ENCODE assay signal across 21 cellular contexts in genomic region chr1:153100241-153100640, GRCh38. TPM values are rescaled to one million over a fixed set of nuclear protein-coding genes. Genes with fewer than 3 reads are reported as not detected.
A peak's percentile ranks its signal among the peaks of the same experiment; 100 is the strongest.
DNase-seq lines count a peak whose midpoint lies in the region; ATAC-seq and TF ChIP-seq lines count a peak whose summit lies in the region.
"Had no signal": no experiment of that assay in that cellular context is flagged by ENCODE, and none has a peak within 500 bp of the region (broad histone marks: within the 10 kb centered on the region; RNA-seq: fewer than 3 reads in every experiment).

No MANE protein-coding gene starts in this region.

- DNase-seq in A172 (ENCODE audit: low spot score): peak; percentile 64
- peak; percentile 82 for DNase-seq in HS-5 (ENCODE audit: low read depth)
- peak; percentile 40 for DNase-seq in fibroblast of pulmonary artery (ENCODE audit: low read depth)
- no peak for DNase-seq in activated CD4-positive, alpha-beta memory T cell treated with anti-CD3 and anti-CD28 coated beads for 36 hours
- no peak for DNase-seq in GM19238 (ENCODE audit: insufficient read length, low spot score)
- DNase-seq in dorsolateral prefrontal cortex: no peak
- DNase-seq: 8988T; activated T-cell treated with anti-CD3 and anti-CD28 coated beads, Interleukin-2, amount 50 U/mL, for 1 hour; DMS79 treated with DMSO at 0.1 percent for 48 hours; effector CD4-positive, alpha-beta T cell; left colon; NCI-H1436 treated with DMSO at 0.1 percent for 48 hours; stimulated activated CD4-positive, alpha-beta T cell treated with anti-CD3 and anti-CD28 coated beads, Interleukin-4, amount 100 ng/mL, for 4 hours had no signal

- H3K27me3 ChIP-seq in dorsolateral prefrontal cortex: peaks cover 0 to 9% (median 0%) of the 10 kb centered on the region in 45 donors

- H3K4me3 ChIP-seq in fibroblast of pulmonary artery (replicated peaks; ENCODE audit: low read depth, low read length): no peak overlapping the region
- H3K4me3 ChIP-seq in dorsolateral prefrontal cortex: no peak overlapping the region

- CTCF ChIA-PET in activated CD4-positive, alpha-beta memory T cell treated with anti-CD3 and anti-CD28 coated beads for 36 hours (lab: Charles Lee): no interaction called here

- POLR2A ChIA-PET in activated CD4-positive, alpha-beta memory T cell treated with anti-CD3 and anti-CD28 coated beads for 36 hours (lab: Charles Lee): no interaction called here

- intact Hi-C loops in activated CD4-positive, alpha-beta memory T cell treated with anti-CD3 and anti-CD28 coated beads for 36 hours (cut with micrococcal nuclease): no loop called here
- intact Hi-C loops in dorsolateral prefrontal cortex (cut with DNase I): no loop called here

- H3K27ac Mint-ChIP-seq in activated CD4-positive, alpha-beta memory T cell treated with anti-CD3 and anti-CD28 coated beads for 36 hours: no peak overlapping the region
- H3K27ac Mint-ChIP-seq: activated naive CD8-positive, alpha-beta T cell; CD14-positive monocyte had no signal

- no peaks in the 10 kb centered on the region for H3K4me1 Mint-ChIP-seq in activated CD4-positive, alpha-beta memory T cell treated with anti-CD3 and anti-CD28 coated beads for 36 hours (ENCODE audit: low read depth)
- H3K4me1 Mint-ChIP-seq: CD14-positive monocyte had no signal

- peaks cover 20% of the 10 kb centered on the region for H3K27me3 Mint-ChIP-seq in activated CD4-positive, alpha-beta memory T cell treated with anti-CD3 and anti-CD28 coated beads for 36 hours

- TF ChIP-seq CTCF in fibroblast of pulmonary artery (IDR thresholded peaks at IDR 0.05; ENCODE audit: low read length, missing control alignments) (no peak), dorsolateral prefrontal cortex (IDR thresholded peaks at IDR 0.05 in 54 of 56, conservative IDR thresholded peaks at IDR 0.05 in 2 of 56; ENCODE audit: low read depth in 1 of 56, partially characterized antibody in 56 of 56) (no peak)

- ATAC-seq in SK-N-SH treated with all-trans-retinoic acid at 6 μM for 48 hours (peak; percentile 22; the same call in 1 of the 3 replicates), HG02970 (IDR thresholded peaks at IDR 0.05; ENCODE audit: low FRiP score, unreplicated experiment) (no peak)
- ATAC-seq: left colon had no signal

- no peaks in the 10 kb centered on the region for H3K9me3 Mint-ChIP-seq in activated CD4-positive, alpha-beta memory T cell treated with anti-CD3 and anti-CD28 coated beads for 36 hours

- H3K27ac ChIP-seq in dorsolateral prefrontal cortex: no peak overlapping the region

- H3K36me3 Mint-ChIP-seq in activated CD4-positive, alpha-beta memory T cell treated with anti-CD3 and anti-CD28 coated beads for 36 hours: no peaks in the 10 kb centered on the region
- H3K36me3 Mint-ChIP-seq: activated naive CD8-positive, alpha-beta T cell; CD14-positive monocyte had no signal

- H3K4me3 Mint-ChIP-seq in activated CD4-positive, alpha-beta memory T cell treated with anti-CD3 and anti-CD28 coated beads for 36 hours: no peak overlapping the region
- H3K4me3 Mint-ChIP-seq: activated naive CD8-positive, alpha-beta T cell; CD14-positive monocyte had no signal

TF ChIP-seq in SK-N-SH treated with all-trans-retinoic acid at 6 μM for 48 hours, 23 proteins besides CTCF, POLR2A, EP300 and RAD21 (continues in another document):
- TF ChIP-seq PATZ1 (CRISPR knock-in tag; IDR thresholded peaks at IDR 0.05; ENCODE audit: borderline replicate concordance) (no peak), BACH2 (CRISPR knock-in tag; IDR thresholded peaks at IDR 0.05; ENCODE audit: borderline replicate concordance) (no peak), TSHZ2 (CRISPR knock-in tag; IDR thresholded peaks at IDR 0.05) (no peak), CSDC2 (CRISPR knock-in tag; IDR thresholded peaks at IDR 0.05) (no peak), POU6F1 (CRISPR knock-in tag; IDR thresholded peaks at IDR 0.05; ENCODE audit: borderline replicate concordance, low read depth) (no peak), CREB5 (CRISPR knock-in tag; IDR thresholded peaks at IDR 0.05; ENCODE audit: low read depth) (no peak), TCF4 (CRISPR knock-in tag; IDR thresholded peaks at IDR 0.05; ENCODE audit: borderline replicate concordance) (no peak), ESRRG (CRISPR knock-in tag; IDR thresholded peaks at IDR 0.05) (no peak), PPARA (CRISPR knock-in tag; IDR thresholded peaks at IDR 0.05; ENCODE audit: borderline replicate concordance) (no peak)

RNA-seq across cellular contexts. Expression of gene SPRR2E, which starts 5.9 kb away (rescaled TPM):
- not detected in 2 replicates for total RNA-seq in A172 (2014; rRNA removed; shearing (Covaris generic))
- total RNA-seq in activated CD4-positive, alpha-beta memory T cell treated with anti-CD3 and anti-CD28 coated beads for 36 hours: not detected
- total RNA-seq in dorsolateral prefrontal cortex: not detected
- total RNA-seq: cardiac septum, fibroblast of villous mesenchyme, left colon, osteoblast, skeletal muscle tissue had no signal

RNA-seq across cellular contexts. Expression of gene SPRR2F, which starts 13.1 kb away (rescaled TPM):
- total RNA-seq in A172 (2014; rRNA removed; shearing (Covaris generic)): not detected in 2 replicates
- total RNA-seq in activated CD4-positive, alpha-beta memory T cell treated with anti-CD3 and anti-CD28 coated beads for 36 hours: not detected
- total RNA-seq in dorsolateral prefrontal cortex: not detected
- total RNA-seq: cardiac septum, fibroblast of villous mesenchyme, left colon, osteoblast, skeletal muscle tissue had no signal

RNA-seq across cellular contexts. Expression of gene SPRR2B, which starts 28.8 kb away (rescaled TPM):
- total RNA-seq in A172 (2014; rRNA removed; shearing (Covaris generic)): not detected in 2 replicates
- total RNA-seq in activated CD4-positive, alpha-beta memory T cell treated with anti-CD3 and anti-CD28 coated beads for 36 hours: not detected
- total RNA-seq in dorsolateral prefrontal cortex: not detected
- total RNA-seq: cardiac septum, fibroblast of villous mesenchyme, left colon, osteoblast, skeletal muscle tissue had no signal

RNA-seq across cellular contexts. Expression of gene SPRR2A, which starts 42.9 kb away (rescaled TPM):
- not detected in 2 replicates for total RNA-seq in A172 (2014; rRNA removed; shearing (Covaris generic))
- not detected for total RNA-seq in activated CD4-positive, alpha-beta memory T cell treated with anti-CD3 and anti-CD28 coated beads for 36 hours
- total RNA-seq in dorsolateral prefrontal cortex: not detected
- total RNA-seq: cardiac septum, fibroblast of villous mesenchyme, left colon, osteoblast, skeletal muscle tissue had no signal

RNA-seq across cellular contexts. Expression of gene SPRR2G, which starts 50.4 kb away (rescaled TPM):
- total RNA-seq in A172 (2014; rRNA removed; shearing (Covaris generic)): not detected in 2 replicates
- total RNA-seq in activated CD4-positive, alpha-beta memory T cell treated with anti-CD3 and anti-CD28 coated beads for 36 hours: not detected
- total RNA-seq in dorsolateral prefrontal cortex: 1 to 10 TPM in 1 of 120 experiments, under 1 TPM in 4, not detected in 115; 0.76 to 1.3 (median 0.96) TPM
- total RNA-seq: cardiac septum, fibroblast of villous mesenchyme, left colon, osteoblast, skeletal muscle tissue had no signal

Comparison
In these comparisons a context has a peak if more than half of its experiments do, and no peak if none do; other contexts are left out.
1. DNase-seq: peak in A172 (single experiment), HS-5 (single experiment) and fibroblast of pulmonary artery (single experiment); none in activated CD4-positive, alpha-beta memory T cell treated with anti-CD3 and anti-CD28 coated beads for 36 hours (single experiment), GM19238 (single experiment) and dorsolateral prefrontal cortex (0 of 10).